In genomic region chr2:169849710-169850109, GRCh38 we compare ENCODE assay signal across 1 cellular context.
TF ChIP-seq lines count a peak whose summit lies in the region.

No MANE protein-coding gene starts in this region.

TF ChIP-seq in WTC11, 78 proteins besides CTCF, POLR2A, EP300 and RAD21 (continued from another document):
- no peak for TF ChIP-seq AR (CRISPR knock-in tag; IDR thresholded peaks at IDR 0.05)
- TF ChIP-seq, protein P1, sequence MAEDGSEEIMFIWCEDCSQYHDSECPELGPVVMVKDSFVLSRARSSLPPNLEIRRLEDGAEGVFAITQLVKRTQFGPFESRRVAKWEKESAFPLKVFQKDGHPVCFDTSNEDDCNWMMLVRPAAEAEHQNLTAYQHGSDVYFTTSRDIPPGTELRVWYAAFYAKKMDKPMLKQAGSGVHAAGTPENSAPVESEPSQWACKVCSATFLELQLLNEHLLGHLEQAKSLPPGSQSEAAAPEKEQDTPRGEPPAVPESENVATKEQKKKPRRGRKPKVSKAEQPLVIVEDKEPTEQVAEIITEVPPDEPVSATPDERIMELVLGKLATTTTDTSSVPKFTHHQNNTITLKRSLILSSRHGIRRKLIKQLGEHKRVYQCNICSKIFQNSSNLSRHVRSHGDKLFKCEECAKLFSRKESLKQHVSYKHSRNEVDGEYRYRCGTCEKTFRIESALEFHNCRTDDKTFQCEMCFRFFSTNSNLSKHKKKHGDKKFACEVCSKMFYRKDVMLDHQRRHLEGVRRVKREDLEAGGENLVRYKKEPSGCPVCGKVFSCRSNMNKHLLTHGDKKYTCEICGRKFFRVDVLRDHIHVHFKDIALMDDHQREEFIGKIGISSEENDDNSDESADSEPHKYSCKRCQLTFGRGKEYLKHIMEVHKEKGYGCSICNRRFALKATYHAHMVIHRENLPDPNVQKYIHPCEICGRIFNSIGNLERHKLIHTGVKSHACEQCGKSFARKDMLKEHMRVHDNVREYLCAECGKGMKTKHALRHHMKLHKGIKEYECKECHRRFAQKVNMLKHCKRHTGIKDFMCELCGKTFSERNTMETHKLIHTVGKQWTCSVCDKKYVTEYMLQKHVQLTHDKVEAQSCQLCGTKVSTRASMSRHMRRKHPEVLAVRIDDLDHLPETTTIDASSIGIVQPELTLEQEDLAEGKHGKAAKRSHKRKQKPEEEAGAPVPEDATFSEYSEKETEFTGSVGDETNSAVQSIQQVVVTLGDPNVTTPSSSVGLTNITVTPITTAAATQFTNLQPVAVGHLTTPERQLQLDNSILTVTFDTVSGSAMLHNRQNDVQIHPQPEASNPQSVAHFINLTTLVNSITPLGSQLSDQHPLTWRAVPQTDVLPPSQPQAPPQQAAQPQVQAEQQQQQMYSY (CRISPR knock-in tag; IDR thresholded peaks at IDR 0.05), result no peak
- no peak for TF ChIP-seq ZNF425 (CRISPR knock-in tag; conservative IDR thresholded peaks at IDR 0.05)
